In genomic region chr16:87681990-87682570, GRCh38 we compare ENCODE assay signal across 10 cellular contexts.
DNase-seq lines count a peak whose midpoint lies in the region; ATAC-seq and TF ChIP-seq lines count a peak whose summit lies in the region.
"Had no signal": no experiment of that assay in that cellular context is flagged by ENCODE, and none has a peak within 500 bp of the region (broad histone marks: within the 10 kb centered on the region; RNA-seq: fewer than 3 reads in every experiment).

No MANE protein-coding gene starts in this region.

- no peak overlapping the region for H2AFZ ChIP-seq in DND-41 (ENCODE audit: low read depth, low read length)
- H2AFZ ChIP-seq: parathyroid adenoma had no signal

- H3K79me2 ChIP-seq in DND-41 (ENCODE audit: insufficient read depth, low read length) (no peaks in the 10 kb centered on the region), mesendoderm (ENCODE audit: control insufficient read depth, insufficient read depth, low read length) (no peaks in the 10 kb centered on the region)
- H3K79me2 ChIP-seq: parathyroid adenoma had no signal

- H3K9ac ChIP-seq in DND-41 (ENCODE audit: low read depth, low read length), result no peak overlapping the region
- H3K9ac ChIP-seq in mesendoderm (ENCODE audit: low read length), result no peak overlapping the region
- H3K9ac ChIP-seq: parathyroid adenoma had no signal

- no peak overlapping the region for H2BK120ac ChIP-seq in mesendoderm (ENCODE audit: low read depth, low read length)

- no peaks in the 10 kb centered on the region for H3K9me3 Mint-ChIP-seq in activated naive CD8-positive, alpha-beta T cell treated with anti-CD3 and anti-CD28 coated beads, Interleukin-2, amount 50 U/mL, for 24 hours
- H3K9me3 Mint-ChIP-seq in CD14-positive monocyte, result no peaks in the 10 kb centered on the region
- H3K9me3 Mint-ChIP-seq: dendritic cell treated with granulocyte-macrophage colony-stimulating factor and Interleukin-4, amounts not matched to agents 40 ng/mL and 50 ng/mL, for 4 days had no signal

- H4K20me1 ChIP-seq in DND-41 (ENCODE audit: insufficient read depth, low read length), result no peaks in the 10 kb centered on the region

- H2BK15ac ChIP-seq in mesendoderm (replicated peaks; ENCODE audit: low read depth), result no peak overlapping the region

- H3K4me1 ChIP-seq in DND-41 (ENCODE audit: insufficient read depth, low read length) (no peaks in the 10 kb centered on the region), mesendoderm (ENCODE audit: control insufficient read depth, low read depth, low read length) (no peaks in the 10 kb centered on the region)
- H3K4me1 ChIP-seq: parathyroid adenoma had no signal

- H3K18ac ChIP-seq in mesendoderm (ENCODE audit: low read length), result no peak overlapping the region

- no peaks in the 10 kb centered on the region for H3K36me3 ChIP-seq in DND-41 (ENCODE audit: insufficient read depth, low read length)
- H3K36me3 ChIP-seq in mesendoderm (ENCODE audit: control insufficient read depth, insufficient read depth, low read length), result no peaks in the 10 kb centered on the region

- intact Hi-C loops in CD14-positive monocyte (cut with micrococcal nuclease), result no loop called here

- H4K8ac ChIP-seq in mesendoderm (ENCODE audit: low read depth, low read length), result no peak overlapping the region

- H3K36me3 Mint-ChIP-seq in activated naive CD8-positive, alpha-beta T cell treated with anti-CD3 and anti-CD28 coated beads, Interleukin-2, amount 50 U/mL, for 24 hours (ENCODE audit: low read depth), result no peaks in the 10 kb centered on the region
- no peaks in the 10 kb centered on the region for H3K36me3 Mint-ChIP-seq in CD14-positive monocyte

- no peak overlapping the region for H3K4me3 ChIP-seq in DND-41 (ENCODE audit: low read depth in 1 of 2, low read length in 2 of 2)
- no peak overlapping the region for H3K4me3 ChIP-seq in mesendoderm (ENCODE audit: low read length)

- peaks cover 12% of the 10 kb centered on the region for H3K4me1 Mint-ChIP-seq in activated naive CD8-positive, alpha-beta T cell treated with anti-CD3 and anti-CD28 coated beads, Interleukin-2, amount 50 U/mL, for 24 hours
- H3K4me1 Mint-ChIP-seq in CD14-positive monocyte, result peaks cover 9% of the 10 kb centered on the region

- ATAC-seq in DND-41 (ENCODE audit: insufficient read depth, low read depth), result peak; percentile 53; the same call in 1 of the 3 replicates
- ATAC-seq in activated naive CD8-positive, alpha-beta T cell treated with anti-CD3 and anti-CD28 coated beads, Interleukin-2, amount 50 U/mL, for 24 hours, result peak; percentile 70
- ATAC-seq in HG03045 (IDR thresholded peaks at IDR 0.05; ENCODE audit: unreplicated experiment), result no peak

- WGBS in mesendoderm (ENCODE audit: extremely low coverage, insufficient coverage, low lambda C conversion rate), result no CpG with 5 or more reads among the region's 9 CpGs

- no peaks in the 10 kb centered on the region for H3K9me3 ChIP-seq in DND-41 (ENCODE audit: insufficient read depth, low read length, severe bottlenecking)

- H3K27ac ChIP-seq in DND-41 (ENCODE audit: low read length) (no peak overlapping the region), mesendoderm (ENCODE audit: low read depth, low read length) (no peak overlapping the region)
- H3K27ac ChIP-seq: parathyroid adenoma had no signal

- peaks cover 2% of the 10 kb centered on the region for H3K27me3 Mint-ChIP-seq in activated naive CD8-positive, alpha-beta T cell treated with anti-CD3 and anti-CD28 coated beads, Interleukin-2, amount 50 U/mL, for 24 hours
- peaks cover 0 to 8% (median 3%) of the 10 kb centered on the region in 3 donors for H3K27me3 Mint-ChIP-seq in CD14-positive monocyte (ENCODE audit: low read depth in 3 of 3)

- no peak overlapping the region for H2AK5ac ChIP-seq in mesendoderm (ENCODE audit: low read length)

- no peak overlapping the region for H3K56ac ChIP-seq in mesendoderm (ENCODE audit: low read length)

- no peaks in the 10 kb centered on the region for H3K27me3 ChIP-seq in DND-41 (ENCODE audit: insufficient read depth, low read length, poor library complexity)
- no peaks in the 10 kb centered on the region for H3K27me3 ChIP-seq in mesendoderm (ENCODE audit: insufficient read depth, low read length, poor library complexity)

- H2BK5ac ChIP-seq in mesendoderm (ENCODE audit: low read length), result no peak overlapping the region

- H3K4me2 ChIP-seq in DND-41 (ENCODE audit: insufficient read depth, low read length) (no peak overlapping the region), mesendoderm (ENCODE audit: low read length) (no peak overlapping the region)

- H3K27ac Mint-ChIP-seq in activated naive CD8-positive, alpha-beta T cell treated with anti-CD3 and anti-CD28 coated beads, Interleukin-2, amount 50 U/mL, for 24 hours, result no peak overlapping the region
- H3K27ac Mint-ChIP-seq in CD14-positive monocyte, result peak overlapping the region in 1 of 7 donors; percentile 26
- H3K27ac Mint-ChIP-seq: dendritic cell treated with granulocyte-macrophage colony-stimulating factor and Interleukin-4, amounts not matched to agents 40 ng/mL and 50 ng/mL, for 4 days had no signal

- no peaks in the 10 kb centered on the region for H3K79me1 ChIP-seq in mesendoderm (ENCODE audit: low read length)

- H3K23ac ChIP-seq in mesendoderm (ENCODE audit: low read length), result no peak overlapping the region

- H4K5ac ChIP-seq in mesendoderm (ENCODE audit: low read length), result no peak overlapping the region

- H3K4ac ChIP-seq in mesendoderm (ENCODE audit: low read depth, low read length), result no peak overlapping the region

- TF ChIP-seq CTCF in DND-41 (IDR thresholded peaks at IDR 0.05; ENCODE audit: borderline replicate concordance, extremely low read depth, low read length, poor library complexity, severe bottlenecking), result peak; percentile 47
- TF ChIP-seq CTCF in CD14-positive monocyte (IDR thresholded peaks at IDR 0.05), result no peak

- DNase-seq in DND-41, result no peak
- DNase-seq in HS-5 (ENCODE audit: low read depth), result peak; percentile 25
- DNase-seq in activated naive CD8-positive, alpha-beta T cell treated with anti-CD3 and anti-CD28 coated beads, Interleukin-2, amount 50 U/mL, for 24 hours, result peak; percentile 25
- peak; percentile 47 for DNase-seq in mesendoderm
- DNase-seq in CD14-positive monocyte (ENCODE audit: low spot score), result no peak
- DNase-seq in GOT3 (lab: John Stamatoyannopoulos, UW), result no peak
- DNase-seq in NCI-H128 (lab: John Stamatoyannopoulos, UW; ENCODE audit: unreplicated experiment), result no peak

- H3K4me3 Mint-ChIP-seq in activated naive CD8-positive, alpha-beta T cell treated with anti-CD3 and anti-CD28 coated beads, Interleukin-2, amount 50 U/mL, for 24 hours, result no peak overlapping the region
- H3K4me3 Mint-ChIP-seq in CD14-positive monocyte, result no peak overlapping the region
- H3K4me3 Mint-ChIP-seq: dendritic cell treated with granulocyte-macrophage colony-stimulating factor and Interleukin-4, amounts not matched to agents 40 ng/mL and 50 ng/mL, for 4 days had no signal

Comparison
In these comparisons a context has a peak if more than half of its experiments do, and no peak if none do; other contexts are left out.
1. DNase-seq: peak in HS-5 (single experiment), activated naive CD8-positive, alpha-beta T cell treated with anti-CD3 and anti-CD28 coated beads, Interleukin-2, amount 50 U/mL, for 24 hours (single experiment) and mesendoderm (single experiment); none in DND-41 (single experiment), CD14-positive monocyte (single experiment), GOT3 (single experiment) and NCI-H128 (single experiment).